35 cellular contexts compared by ENCODE assay signal in the genomic region with DNA sequence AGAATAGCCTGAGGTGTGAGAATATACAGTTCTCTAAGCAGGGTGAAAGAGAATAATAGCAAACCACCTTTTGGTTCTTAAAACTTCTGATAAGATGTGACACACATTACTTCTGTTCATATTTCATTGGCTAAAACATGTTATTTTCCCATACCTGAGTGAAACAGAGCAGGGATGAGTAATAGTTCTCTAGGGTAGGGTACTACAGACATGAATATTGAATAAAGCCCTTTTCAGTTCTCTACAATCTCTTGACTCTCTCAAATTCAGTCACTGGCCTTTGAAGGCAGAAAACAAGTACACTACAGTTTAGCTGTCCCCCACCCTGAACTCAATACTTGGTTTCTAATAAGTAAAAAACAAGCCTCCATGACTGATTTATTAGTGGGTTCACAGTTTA.
"Had no signal": no experiment of that assay in that cellular context is flagged by ENCODE, and none has a peak within 500 bp of the region (broad histone marks: within the 10 kb centered on the region; RNA-seq: fewer than 3 reads in every experiment).

No MANE protein-coding gene starts in this region.

- H3K36me3 Mint-ChIP-seq: activated CD4-positive, alpha-beta memory T cell treated with anti-CD3 and anti-CD28 coated beads for 36 hours; activated CD8-positive, alpha-beta memory T cell treated with anti-CD3 and anti-CD28 coated beads, Interleukin-2, amount 10 ng/mL, durations not matched to agents 7 days and 5 days; activated naive CD4-positive, alpha-beta T cell treated with anti-CD3 and anti-CD28 coated beads, Interleukin-2, amount 50 U/mL, for 24 hours; activated naive CD8-positive, alpha-beta T cell treated with anti-CD3 and anti-CD28 coated beads for 36 hours had no signal

- H3K27ac ChIP-seq: adrenal gland, body of pancreas, breast epithelium, coronary artery, dorsolateral prefrontal cortex had no signal

- H3K27me3 Mint-ChIP-seq: activated CD4-positive, alpha-beta memory T cell treated with anti-CD3 and anti-CD28 coated beads for 36 hours; activated CD4-positive, alpha-beta T cell treated with anti-CD3 and anti-CD28 coated beads for 36 hours; activated CD4-positive, alpha-beta T cell treated with anti-CD3 and anti-CD28 coated beads, Interleukin-2, amount 10 ng/mL, durations not matched to agents 24 days and 14 days; activated CD8-positive, alpha-beta memory T cell treated with anti-CD3 and anti-CD28 coated beads, Interleukin-2, amount 10 ng/mL, durations not matched to agents 7 days and 5 days; activated naive CD4-positive, alpha-beta T cell treated with anti-CD3 and anti-CD28 coated beads, Interleukin-2, amount 50 U/mL, for 24 hours; activated naive CD8-positive, alpha-beta T cell treated with anti-CD3 and anti-CD28 coated beads for 36 hours; activated naive CD8-positive, alpha-beta T cell treated with anti-CD3 and anti-CD28 coated beads, Interleukin-2, amount 50 U/mL, for 24 hours; central memory CD8-positive, alpha-beta T cell; dendritic cell treated with granulocyte-macrophage colony-stimulating factor and Interleukin-4, amounts not matched to agents 40 ng/mL and 50 ng/mL, for 4 days; T-helper 17 cell had no signal

- H3K36me3 ChIP-seq: adrenal gland, breast epithelium had no signal

- DNase-seq: activated CD4-positive, alpha-beta memory T cell treated with anti-CD3 and anti-CD28 coated beads for 36 hours; activated CD4-positive, alpha-beta T cell treated with anti-CD3 and anti-CD28 coated beads for 36 hours; activated CD4-positive, alpha-beta T cell treated with anti-CD3 and anti-CD28 coated beads, Interleukin-2, amount 10 ng/mL, durations not matched to agents 24 days and 14 days; activated CD4-positive, CD25-positive, alpha-beta regulatory T cell; activated CD4-positive, CD25-positive, alpha-beta regulatory T cell treated with anti-CD3 and anti-CD28 coated beads, Interleukin-2, amount 50 U/mL, for 72 hours; activated CD8-positive, alpha-beta memory T cell treated with anti-CD3 and anti-CD28 coated beads, Interleukin-2, amount 10 ng/mL, durations not matched to agents 7 days and 5 days; activated CD8-positive, alpha-beta memory T cell treated with anti-CD3 and anti-CD28 coated beads, Interleukin-2, amount 50 U/mL, for 4 hours; activated CD8-positive, alpha-beta T cell treated with anti-CD3 and anti-CD28 coated beads, Interleukin-2, amount 10 ng/mL, durations not matched to agents 7 days and 5 days; activated effector memory CD4-positive, alpha-beta T cell treated with anti-CD3 and anti-CD28 coated beads, Interleukin-2, amount 50 U/mL, for 16 hours; activated naive CD4-positive, alpha-beta T cell treated with anti-CD3 and anti-CD28 coated beads for 36 hours; activated naive CD8-positive, alpha-beta T cell treated with anti-CD3 and anti-CD28 coated beads for 36 hours; activated naive CD8-positive, alpha-beta T cell treated with anti-CD3 and anti-CD28 coated beads, Interleukin-2, amount 50 U/mL, for 24 hours; activated T-cell treated with anti-CD3 and anti-CD28 coated beads, Interleukin-2, amount 50 U/mL, for 1 hour; activated T-cell treated with anti-CD3 and anti-CD28 coated beads, Interleukin-2, amount 50 U/mL, for 48 hours; adrenal gland; amygdala; aorta; body of pancreas; dorsolateral prefrontal cortex; effector memory CD4-positive, alpha-beta T cell; endodermal cell; foreskin fibroblast; head of caudate nucleus; T-helper 1 cell; T-helper 17 cell; T1000 had no signal

- H3K4me3 ChIP-seq: adrenal gland, body of pancreas, breast epithelium, coronary artery, dorsolateral prefrontal cortex had no signal

- H3K4me1 Mint-ChIP-seq: activated CD4-positive, alpha-beta T cell treated with anti-CD3 and anti-CD28 coated beads for 36 hours; activated CD4-positive, alpha-beta T cell treated with anti-CD3 and anti-CD28 coated beads, Interleukin-2, amount 10 ng/mL, durations not matched to agents 24 days and 14 days; activated CD8-positive, alpha-beta memory T cell treated with anti-CD3 and anti-CD28 coated beads, Interleukin-2, amount 10 ng/mL, durations not matched to agents 7 days and 5 days; activated naive CD4-positive, alpha-beta T cell treated with anti-CD3 and anti-CD28 coated beads, Interleukin-2, amount 50 U/mL, for 24 hours; activated naive CD8-positive, alpha-beta T cell treated with anti-CD3 and anti-CD28 coated beads for 36 hours; activated naive CD8-positive, alpha-beta T cell treated with anti-CD3 and anti-CD28 coated beads, Interleukin-2, amount 50 U/mL, for 24 hours; central memory CD8-positive, alpha-beta T cell; T-helper 17 cell had no signal

- H3K4me3 Mint-ChIP-seq: activated CD4-positive, alpha-beta memory T cell treated with anti-CD3 and anti-CD28 coated beads for 36 hours; activated CD4-positive, alpha-beta T cell treated with anti-CD3 and anti-CD28 coated beads for 36 hours; activated CD4-positive, alpha-beta T cell treated with anti-CD3 and anti-CD28 coated beads, Interleukin-2, amount 10 ng/mL, durations not matched to agents 24 days and 14 days; activated CD8-positive, alpha-beta memory T cell treated with anti-CD3 and anti-CD28 coated beads, Interleukin-2, amount 10 ng/mL, durations not matched to agents 7 days and 5 days; activated CD8-positive, alpha-beta T cell treated with anti-CD3 and anti-CD28 coated beads, Interleukin-2, amount 10 ng/mL, durations not matched to agents 7 days and 5 days; activated naive CD4-positive, alpha-beta T cell treated with anti-CD3 and anti-CD28 coated beads for 36 hours; activated naive CD4-positive, alpha-beta T cell treated with anti-CD3 and anti-CD28 coated beads, Interleukin-2, amount 50 U/mL, for 24 hours; activated naive CD8-positive, alpha-beta T cell treated with anti-CD3 and anti-CD28 coated beads for 36 hours; activated naive CD8-positive, alpha-beta T cell treated with anti-CD3 and anti-CD28 coated beads, Interleukin-2, amount 50 U/mL, for 24 hours; activated T-helper 1 cell treated with anti-CD3 and anti-CD28 coated beads, Interleukin-12 subunit alpha, Interleukin-12 subunit beta, Interleukin-2, Interleukin-4 antibody, amounts not matched to agents 30 ng/mL and 10 ng/mL and 1 ng/mL, durations not matched to agents 14 hours and 24 hours and 36 hours; central memory CD8-positive, alpha-beta T cell; dendritic cell treated with granulocyte-macrophage colony-stimulating factor and Interleukin-4, amounts not matched to agents 40 ng/mL and 50 ng/mL, for 4 days; endodermal cell; T-helper 17 cell; T-helper 2 cell treated with Interferon-gamma antibody and Interleukin-4, amounts not matched to agents 5 μg/mL and 100 μg/mL, for 36 hours had no signal

- H3K27ac Mint-ChIP-seq: activated CD4-positive, alpha-beta memory T cell treated with anti-CD3 and anti-CD28 coated beads for 36 hours; activated CD4-positive, alpha-beta T cell treated with anti-CD3 and anti-CD28 coated beads for 36 hours; activated CD4-positive, alpha-beta T cell treated with anti-CD3 and anti-CD28 coated beads, Interleukin-2, amount 10 ng/mL, durations not matched to agents 24 days and 14 days; activated CD8-positive, alpha-beta memory T cell treated with anti-CD3 and anti-CD28 coated beads, Interleukin-2, amount 10 ng/mL, durations not matched to agents 7 days and 5 days; activated CD8-positive, alpha-beta T cell treated with anti-CD3 and anti-CD28 coated beads, Interleukin-2, amount 10 ng/mL, durations not matched to agents 7 days and 5 days; activated naive CD4-positive, alpha-beta T cell treated with anti-CD3 and anti-CD28 coated beads for 36 hours; activated naive CD4-positive, alpha-beta T cell treated with anti-CD3 and anti-CD28 coated beads, Interleukin-2, amount 50 U/mL, for 24 hours; activated naive CD8-positive, alpha-beta T cell treated with anti-CD3 and anti-CD28 coated beads for 36 hours; activated naive CD8-positive, alpha-beta T cell treated with anti-CD3 and anti-CD28 coated beads, Interleukin-2, amount 50 U/mL, for 24 hours; activated T-helper 1 cell treated with anti-CD3 and anti-CD28 coated beads, Interleukin-12 subunit alpha, Interleukin-12 subunit beta, Interleukin-2, Interleukin-4 antibody, amounts not matched to agents 30 ng/mL and 10 ng/mL and 1 ng/mL, durations not matched to agents 14 hours and 24 hours and 36 hours; activated T-helper 2 cell treated with anti-CD3 and anti-CD28 coated beads, Interferon-gamma antibody, Interleukin-2, Interleukin-4, amounts not matched to agents 10 μg/mL and 5 μg/mL and 100 μg/mL, durations not matched to agents 14 hours and 24 hours and 36 hours; dendritic cell treated with granulocyte-macrophage colony-stimulating factor and Interleukin-4, amounts not matched to agents 40 ng/mL and 50 ng/mL, for 4 days; endodermal cell; T-helper 17 cell; T-helper 2 cell treated with Interferon-gamma antibody and Interleukin-4, amounts not matched to agents 5 μg/mL and 100 μg/mL, for 36 hours had no signal

- H3K9me3 ChIP-seq: adrenal gland, body of pancreas, breast epithelium had no signal

- H3K9me3 Mint-ChIP-seq: activated CD4-positive, alpha-beta memory T cell treated with anti-CD3 and anti-CD28 coated beads for 36 hours; activated CD4-positive, alpha-beta T cell treated with anti-CD3 and anti-CD28 coated beads, Interleukin-2, amount 10 ng/mL, durations not matched to agents 24 days and 14 days; activated naive CD4-positive, alpha-beta T cell treated with anti-CD3 and anti-CD28 coated beads for 36 hours; activated naive CD4-positive, alpha-beta T cell treated with anti-CD3 and anti-CD28 coated beads, Interleukin-2, amount 50 U/mL, for 24 hours; activated naive CD8-positive, alpha-beta T cell treated with anti-CD3 and anti-CD28 coated beads for 36 hours; activated naive CD8-positive, alpha-beta T cell treated with anti-CD3 and anti-CD28 coated beads, Interleukin-2, amount 50 U/mL, for 24 hours; dendritic cell treated with granulocyte-macrophage colony-stimulating factor and Interleukin-4, amounts not matched to agents 40 ng/mL and 50 ng/mL, for 4 days; endodermal cell had no signal

- H3K27me3 ChIP-seq: adrenal gland, body of pancreas, breast epithelium, dorsolateral prefrontal cortex had no signal

- H3K4me1 ChIP-seq: body of pancreas, breast epithelium had no signal

- ATAC-seq: activated CD4-positive, alpha-beta T cell treated with anti-CD3 and anti-CD28 coated beads for 36 hours; activated CD8-positive, alpha-beta memory T cell treated with anti-CD3 and anti-CD28 coated beads, Interleukin-2, amount 10 ng/mL, durations not matched to agents 7 days and 5 days; activated CD8-positive, alpha-beta T cell treated with anti-CD3 and anti-CD28 coated beads, Interleukin-2, amount 10 ng/mL, durations not matched to agents 7 days and 5 days; activated naive CD8-positive, alpha-beta T cell treated with anti-CD3 and anti-CD28 coated beads, Interleukin-2, amount 50 U/mL, for 24 hours; body of pancreas; esophagus mucosa; T-helper 17 cell had no signal
